20 cellular contexts compared by ENCODE assay signal in the genomic region with DNA sequence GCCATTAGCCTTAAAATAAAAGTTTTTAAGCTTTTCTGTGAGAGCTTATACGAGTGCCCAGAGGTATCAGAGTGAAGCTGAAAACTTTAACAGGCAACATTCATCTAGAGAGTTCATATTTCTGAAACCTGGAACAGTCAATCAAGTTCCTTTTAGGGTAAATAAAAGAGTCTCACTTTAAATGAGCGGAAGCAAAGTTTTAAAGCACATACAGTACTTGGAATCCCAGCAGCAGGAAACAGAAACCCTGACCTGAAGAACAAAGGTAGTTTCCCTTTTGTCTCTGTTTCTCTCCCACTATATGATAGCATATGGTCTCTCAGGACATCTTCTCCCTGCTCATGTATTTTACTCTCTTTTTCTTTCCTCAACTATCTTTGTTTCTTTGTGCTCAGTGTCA.
DNase-seq lines count a peak whose midpoint lies in the region; ATAC-seq and TF ChIP-seq lines count a peak whose summit lies in the region.
"Had no signal": no experiment of that assay in that cellular context is flagged by ENCODE, and none has a peak within 500 bp of the region (broad histone marks: within the 10 kb centered on the region; RNA-seq: fewer than 3 reads in every experiment).

No MANE protein-coding gene starts in this region.

- H3K4me2 ChIP-seq in GM23338 (no peak overlapping the region), neural progenitor cell (no peak overlapping the region)
- H3K4me2 ChIP-seq: A549; BLaER1 treated with 17β-estradiol and CSF1 and Interleukin-3, amounts not matched to agents 10 nM and 100 nM had no signal

- H3K36me3 ChIP-seq in GM23338 (ENCODE audit: insufficient read depth): no peaks in the 10 kb centered on the region
- no peaks in the 10 kb centered on the region for H3K36me3 ChIP-seq in mucosa of descending colon (ENCODE audit: low read depth)
- no peaks in the 10 kb centered on the region for H3K36me3 ChIP-seq in colonic mucosa
- no peaks in the 10 kb centered on the region for H3K36me3 ChIP-seq in neural progenitor cell
- H3K36me3 ChIP-seq: BLaER1 treated with 17β-estradiol and CSF1 and Interleukin-3, amounts not matched to agents 10 nM and 100 nM had no signal

- no peak for DNase-seq in activated naive CD8-positive, alpha-beta T cell treated with anti-CD3 and anti-CD28 coated beads, Interleukin-2, amount 10 ng/mL, durations not matched to agents 7 days and 5 days
- no peak for DNase-seq in activated naive CD8-positive, alpha-beta T cell treated with anti-CD3 and anti-CD28 coated beads for 36 hours
- DNase-seq in GM23338 (ENCODE audit: low spot score) (no peak), mucosa of descending colon (no peak), colonic mucosa (no peak), RPMI8226 (no peak), neural progenitor cell (ENCODE audit: low spot score) (no peak)
- DNase-seq: AML-193; CD4-positive, alpha-beta T cell; NCI-H1048; NCI-H1417 treated with DMSO at 0.1 percent for 48 hours; NCI-H1694 treated with DMSO at 0.1 percent for 48 hours; NCI-H2227 treated with DMSO at 0.1 percent for 48 hours; NCI-H69; SHP77 treated with DMSO at 0.1 percent for 48 hours had no signal

- peaks cover 2% of the 10 kb centered on the region for H3K36me3 Mint-ChIP-seq in activated naive CD8-positive, alpha-beta T cell treated with anti-CD3 and anti-CD28 coated beads, Interleukin-2, amount 10 ng/mL, durations not matched to agents 7 days and 5 days
- H3K36me3 Mint-ChIP-seq in activated naive CD8-positive, alpha-beta T cell treated with anti-CD3 and anti-CD28 coated beads for 36 hours: no peaks in the 10 kb centered on the region
- H3K36me3 Mint-ChIP-seq in GM23338 (ENCODE audit: low read depth) (no peaks in the 10 kb centered on the region), neural progenitor cell (no peaks in the 10 kb centered on the region)
- H3K36me3 Mint-ChIP-seq in activated T-helper 17 cell treated with anti-CD3 and anti-CD28 coated beads, Interleukin-2, amount 50 U/mL, for 72 hours (ENCODE audit: low read depth): no peaks in the 10 kb centered on the region

- H3K9me3 Mint-ChIP-seq in activated naive CD8-positive, alpha-beta T cell treated with anti-CD3 and anti-CD28 coated beads, Interleukin-2, amount 10 ng/mL, durations not matched to agents 7 days and 5 days: peaks cover 1% of the 10 kb centered on the region
- H3K9me3 Mint-ChIP-seq in activated naive CD8-positive, alpha-beta T cell treated with anti-CD3 and anti-CD28 coated beads for 36 hours: no peaks in the 10 kb centered on the region
- H3K9me3 Mint-ChIP-seq in GM23338 (no peaks in the 10 kb centered on the region), neural progenitor cell (no peaks in the 10 kb centered on the region)
- no peaks in the 10 kb centered on the region for H3K9me3 Mint-ChIP-seq in activated T-helper 17 cell treated with anti-CD3 and anti-CD28 coated beads, Interleukin-2, amount 50 U/mL, for 72 hours
- H3K9me3 Mint-ChIP-seq: CD4-positive, alpha-beta T cell had no signal

- H3K27me3 ChIP-seq in GM23338 (ENCODE audit: insufficient read depth) (no peaks in the 10 kb centered on the region), colonic mucosa (no peaks in the 10 kb centered on the region), neural progenitor cell (no peaks in the 10 kb centered on the region)

- no peak overlapping the region for H3K4me3 ChIP-seq in GM23338
- H3K4me3 ChIP-seq in mucosa of descending colon: no peak overlapping the region
- H3K4me3 ChIP-seq in colonic mucosa: no peak overlapping the region
- H3K4me3 ChIP-seq in neural progenitor cell: no peak overlapping the region
- H3K4me3 ChIP-seq: A549; BLaER1 treated with 17β-estradiol and CSF1 and Interleukin-3, amounts not matched to agents 10 nM and 100 nM; SK-N-MC had no signal

- POLR2A ChIA-PET in activated naive CD8-positive, alpha-beta T cell treated with anti-CD3 and anti-CD28 coated beads, Interleukin-2, amount 10 ng/mL, durations not matched to agents 7 days and 5 days (lab: Charles Lee): no interaction called here

- H3K27me3 Mint-ChIP-seq in activated naive CD8-positive, alpha-beta T cell treated with anti-CD3 and anti-CD28 coated beads, Interleukin-2, amount 10 ng/mL, durations not matched to agents 7 days and 5 days: peaks cover 2% of the 10 kb centered on the region
- no peaks in the 10 kb centered on the region for H3K27me3 Mint-ChIP-seq in activated naive CD8-positive, alpha-beta T cell treated with anti-CD3 and anti-CD28 coated beads for 36 hours
- peaks cover 2% of the 10 kb centered on the region for H3K27me3 Mint-ChIP-seq in GM23338 (ENCODE audit: insufficient read depth, low read depth, poor library complexity)
- H3K27me3 Mint-ChIP-seq in activated T-helper 17 cell treated with anti-CD3 and anti-CD28 coated beads, Interleukin-2, amount 50 U/mL, for 72 hours: no peaks in the 10 kb centered on the region
- no peaks in the 10 kb centered on the region for H3K27me3 Mint-ChIP-seq in neural progenitor cell (ENCODE audit: insufficient read depth, low read depth)
- H3K27me3 Mint-ChIP-seq: CD4-positive, alpha-beta T cell had no signal

- TF ChIP-seq CTCF in GM23338 (conservative IDR thresholded peaks at IDR 0.05; ENCODE audit: low read depth in 2 of 2) (no peak), mucosa of descending colon (IDR thresholded peaks at IDR 0.05) (no peak), colonic mucosa (IDR thresholded peaks at IDR 0.05) (no peak), neural progenitor cell (IDR thresholded peaks at IDR 0.05) (no peak)

- intact Hi-C loops in mucosa of descending colon (cut with DNase I, micrococcal nuclease): no loop called here
- intact Hi-C loops in colonic mucosa (cut with DNase I): no loop called here

- H3K4me1 ChIP-seq in GM23338 (ENCODE audit: insufficient read depth): no peaks in the 10 kb centered on the region
- no peaks in the 10 kb centered on the region for H3K4me1 ChIP-seq in mucosa of descending colon (ENCODE audit: low read depth)
- H3K4me1 ChIP-seq in colonic mucosa: no peaks in the 10 kb centered on the region
- H3K4me1 ChIP-seq in neural progenitor cell: peaks cover 7% of the 10 kb centered on the region
- H3K4me1 ChIP-seq: A549; BLaER1 treated with 17β-estradiol and CSF1 and Interleukin-3, amounts not matched to agents 10 nM and 100 nM had no signal

- no peak overlapping the region for H3K9ac ChIP-seq in colonic mucosa (ENCODE audit: low read depth in 2 of 2, low read length in 2 of 2)
- H3K9ac ChIP-seq in neural progenitor cell: no peak overlapping the region
- H3K9ac ChIP-seq: BLaER1 treated with 17β-estradiol and CSF1 and Interleukin-3, amounts not matched to agents 10 nM and 100 nM had no signal

- H3F3A ChIP-seq in GM23338 (replicated peaks; ENCODE audit: low read depth) (no peaks in the 10 kb centered on the region), neural progenitor cell (ENCODE audit: low read depth) (no peaks in the 10 kb centered on the region)

- peak overlapping the region; percentile 71 for H3K27ac Mint-ChIP-seq in activated naive CD8-positive, alpha-beta T cell treated with anti-CD3 and anti-CD28 coated beads, Interleukin-2, amount 10 ng/mL, durations not matched to agents 7 days and 5 days
- H3K27ac Mint-ChIP-seq in activated naive CD8-positive, alpha-beta T cell treated with anti-CD3 and anti-CD28 coated beads for 36 hours: no peak overlapping the region
- H3K27ac Mint-ChIP-seq in GM23338 (no peak overlapping the region), neural progenitor cell (no peak overlapping the region)
- peak overlapping the region; percentile 22 for H3K27ac Mint-ChIP-seq in activated T-helper 17 cell treated with anti-CD3 and anti-CD28 coated beads, Interleukin-2, amount 50 U/mL, for 72 hours
- H3K27ac Mint-ChIP-seq: CD4-positive, alpha-beta T cell had no signal

- H3K9me2 ChIP-seq in GM23338 (ENCODE audit: insufficient read depth): no peaks in the 10 kb centered on the region

- H2AFZ ChIP-seq in GM23338 (0 out of 2 replicates have a peak overlapping the region, but pooled peaks have one; percentile 39), neural progenitor cell (replicated peaks) (no peak overlapping the region)

- no peaks in the 10 kb centered on the region for H3K9me3 ChIP-seq in mucosa of descending colon
- no peaks in the 10 kb centered on the region for H3K9me3 ChIP-seq in colonic mucosa
- H3K9me3 ChIP-seq in neural progenitor cell (ENCODE audit: low read depth): no peaks in the 10 kb centered on the region
- H3K9me3 ChIP-seq: A549 had no signal

- peak; percentile 60 for ATAC-seq in activated naive CD8-positive, alpha-beta T cell treated with anti-CD3 and anti-CD28 coated beads, Interleukin-2, amount 10 ng/mL, durations not matched to agents 7 days and 5 days (ENCODE audit: low read depth)
- ATAC-seq in GM23338: no peak
- ATAC-seq in activated T-helper 17 cell treated with anti-CD3 and anti-CD28 coated beads, Interleukin-2, amount 50 U/mL, for 72 hours (replicated peaks): peak; percentile 71
- ATAC-seq in mucosa of descending colon: peak; percentile 56
- ATAC-seq: A549 had no signal

- H3K27ac ChIP-seq in GM23338 (ENCODE audit: low read depth) (no peak overlapping the region), colonic mucosa (no peak overlapping the region), neural progenitor cell (no peak overlapping the region)
- H3K27ac ChIP-seq: A549; BLaER1 treated with 17β-estradiol and CSF1 and Interleukin-3, amounts not matched to agents 10 nM and 100 nM; HL-60; SK-N-MC had no signal

- H3K4me1 Mint-ChIP-seq in activated naive CD8-positive, alpha-beta T cell treated with anti-CD3 and anti-CD28 coated beads, Interleukin-2, amount 10 ng/mL, durations not matched to agents 7 days and 5 days: peaks cover 5% of the 10 kb centered on the region
- H3K4me1 Mint-ChIP-seq in activated naive CD8-positive, alpha-beta T cell treated with anti-CD3 and anti-CD28 coated beads for 36 hours: no peaks in the 10 kb centered on the region
- peaks cover 12% of the 10 kb centered on the region; the same call in 2 of the 3 replicates for H3K4me1 Mint-ChIP-seq in GM23338
- H3K4me1 Mint-ChIP-seq in activated T-helper 17 cell treated with anti-CD3 and anti-CD28 coated beads, Interleukin-2, amount 50 U/mL, for 72 hours: no peaks in the 10 kb centered on the region
- peaks cover 5% of the 10 kb centered on the region for H3K4me1 Mint-ChIP-seq in neural progenitor cell

- peak overlapping the region; percentile 52 for H3K4me3 Mint-ChIP-seq in activated naive CD8-positive, alpha-beta T cell treated with anti-CD3 and anti-CD28 coated beads, Interleukin-2, amount 10 ng/mL, durations not matched to agents 7 days and 5 days
- H3K4me3 Mint-ChIP-seq in activated naive CD8-positive, alpha-beta T cell treated with anti-CD3 and anti-CD28 coated beads for 36 hours: no peak overlapping the region
- H3K4me3 Mint-ChIP-seq in GM23338 (no peak overlapping the region), neural progenitor cell (no peak overlapping the region)
- H3K4me3 Mint-ChIP-seq in activated T-helper 17 cell treated with anti-CD3 and anti-CD28 coated beads, Interleukin-2, amount 50 U/mL, for 72 hours: peak overlapping the region; percentile 30
- H3K4me3 Mint-ChIP-seq: CD4-positive, alpha-beta T cell had no signal

- H3K79me2 ChIP-seq in GM23338 (replicated peaks; ENCODE audit: insufficient read depth) (no peaks in the 10 kb centered on the region), neural progenitor cell (ENCODE audit: low read depth) (no peaks in the 10 kb centered on the region)

- no peaks in the 10 kb centered on the region for H4K20me1 ChIP-seq in GM23338 (replicated peaks; ENCODE audit: insufficient read depth)
- no peaks in the 10 kb centered on the region for H4K20me1 ChIP-seq in neural progenitor cell (ENCODE audit: low read depth)
- H4K20me1 ChIP-seq: BLaER1 treated with 17β-estradiol and CSF1 and Interleukin-3, amounts not matched to agents 10 nM and 100 nM had no signal

Comparison
In these comparisons a context has a peak if more than half of its experiments do, and no peak if none do; other contexts are left out.
1. H3K27ac Mint-ChIP-seq: peak in activated naive CD8-positive, alpha-beta T cell treated with anti-CD3 and anti-CD28 coated beads, Interleukin-2, amount 10 ng/mL, durations not matched to agents 7 days and 5 days (single experiment) and activated T-helper 17 cell treated with anti-CD3 and anti-CD28 coated beads, Interleukin-2, amount 50 U/mL, for 72 hours (single experiment); none in activated naive CD8-positive, alpha-beta T cell treated with anti-CD3 and anti-CD28 coated beads for 36 hours (single experiment), GM23338 (single experiment) and neural progenitor cell (single experiment).
2. H3K4me3 Mint-ChIP-seq: peak in activated naive CD8-positive, alpha-beta T cell treated with anti-CD3 and anti-CD28 coated beads, Interleukin-2, amount 10 ng/mL, durations not matched to agents 7 days and 5 days (single experiment) and activated T-helper 17 cell treated with anti-CD3 and anti-CD28 coated beads, Interleukin-2, amount 50 U/mL, for 72 hours (single experiment); none in activated naive CD8-positive, alpha-beta T cell treated with anti-CD3 and anti-CD28 coated beads for 36 hours (single experiment), GM23338 (single experiment) and neural progenitor cell (single experiment).